ENCODE assay signal across 8 cellular contexts in the genomic region with DNA sequence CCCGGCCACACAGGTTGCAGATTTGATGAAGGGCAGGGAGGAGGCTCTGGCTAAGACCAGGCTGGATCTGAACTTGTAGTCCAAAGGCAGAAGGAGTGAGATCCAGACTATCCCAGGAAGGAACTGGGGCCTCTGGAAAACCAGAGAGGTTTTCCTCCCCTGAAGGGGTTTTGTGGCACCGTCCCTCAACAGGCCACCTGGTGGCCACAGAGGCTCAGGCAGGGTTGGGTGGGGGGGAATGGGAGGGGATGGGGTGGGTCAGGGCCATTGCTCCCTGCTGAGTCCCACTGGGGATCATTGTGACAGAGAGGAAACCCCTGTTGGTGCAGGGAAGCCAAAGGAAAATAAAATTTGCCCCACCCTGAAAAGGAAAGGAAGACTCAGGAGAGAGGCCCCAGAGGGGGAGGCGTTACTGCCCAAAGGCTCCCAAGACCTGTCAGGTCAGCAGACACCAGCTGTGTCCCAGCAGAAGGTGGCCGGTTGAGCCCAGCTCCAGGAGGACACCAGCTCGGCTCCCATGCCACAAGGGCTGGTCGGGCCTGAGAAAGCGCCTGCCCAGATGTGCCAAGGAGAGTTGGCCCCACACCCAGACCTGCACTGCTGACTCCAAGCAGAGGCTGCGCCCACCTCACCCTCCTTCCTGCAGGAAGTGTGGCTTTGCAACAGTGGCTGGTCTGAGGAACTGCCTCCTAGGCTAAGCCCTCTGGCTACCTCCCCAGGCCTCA. TPM values are rescaled to one million over a fixed set of nuclear protein-coding genes. Genes with fewer than 3 reads are reported as not detected.
DNase-seq lines count a peak whose midpoint lies in the region; ATAC-seq and TF ChIP-seq lines count a peak whose summit lies in the region.

No MANE protein-coding gene starts in this region.

- DNase-seq in GM23248 (peak; percentile 30), NT2/D1 (ENCODE audit: low read depth, low spot score) (no peak), right cardiac atrium (peak in 1 of 3 donors; percentile 42), transverse colon (peak; percentile 68), iPS-NIHi11 (ENCODE audit: low spot score) (no peak), AG08396 (ENCODE audit: low spot score) (no peak), midbrain (lab: John Stamatoyannopoulos, UW) (no peak)

- H3K27ac ChIP-seq in GM23248 (no peak overlapping the region), right cardiac atrium (ENCODE audit: low read length) (peak overlapping the region; percentile 61), transverse colon (peak overlapping the region; percentile 96 to 100 (median 98))

- no peak for TF ChIP-seq POLR2A in transverse colon (IDR thresholded peaks at IDR 0.05)

- H3K9me3 ChIP-seq in GM23248 (ENCODE audit: low read depth) (no peaks in the 10 kb centered on the region), NT2/D1 (ENCODE audit: insufficient read depth, low read length) (no peaks in the 10 kb centered on the region), right cardiac atrium (ENCODE audit: control insufficient read depth, low read length) (no peaks in the 10 kb centered on the region), transverse colon (no peaks in the 10 kb centered on the region)

- no peak overlapping the region for H2AFZ ChIP-seq in GM23248

- no peaks in the 10 kb centered on the region for H3K79me2 ChIP-seq in GM23248 (ENCODE audit: insufficient read depth)

- TF ChIP-seq CTCF in transverse colon (IDR thresholded peaks at IDR 0.05), result peak in 4 of 5 experiments; percentile 30 to 48 (median 44)

- peaks cover 4% of the 10 kb centered on the region; the same call in 1 of the 2 replicates for H3F3A ChIP-seq in GM23248 (ENCODE audit: insufficient read depth)

- ATAC-seq in right cardiac atrium, result no peak

- peaks cover 5% of the 10 kb centered on the region; the same call in 1 of the 2 replicates for H3K4me1 ChIP-seq in GM23248 (ENCODE audit: insufficient read depth)
- peaks cover 34% of the 10 kb centered on the region for H3K4me1 ChIP-seq in NT2/D1 (ENCODE audit: insufficient read depth, insufficient read length)
- H3K4me1 ChIP-seq in right cardiac atrium (ENCODE audit: control insufficient read depth, insufficient read depth, low read length), result no peaks in the 10 kb centered on the region
- H3K4me1 ChIP-seq in transverse colon, result peaks cover 58 to 80% (median 77%) of the 10 kb centered on the region in 4 donors

- no peaks in the 10 kb centered on the region for H4K20me1 ChIP-seq in GM23248 (ENCODE audit: insufficient read depth)

- WGBS in GM23248 (ENCODE audit: low coverage in 1 of 2, low lambda C conversion rate in 2 of 2, missing lambda C conversion rate in 2 of 2), 2 experiments, result 58 to 71% methylated on average over 8 of the region's 8 CpGs
- WGBS in right cardiac atrium, result 52% methylated on average over 8 of the region's 8 CpGs
- WGBS in transverse colon (ENCODE audit: low coverage in 1 of 2), 2 donors, result 39% methylated on average over 8 of the region's 8 CpGs; no CpG with 5 or more reads in 1 of the 2 donors

- H3K9ac ChIP-seq in GM23248 (no peak overlapping the region), NT2/D1 (ENCODE audit: insufficient read length, low read depth) (peak overlapping the region; percentile 71)

- in situ Hi-C loops in GM23248 (cut with MboI), result no loop called here
- in situ Hi-C loops in transverse colon (cut with MboI; ENCODE audit: low pct_ligation_motif_present in 1 of 4, low pct_unique_long_range_greater_than_20kb in 1 of 4, low sequenced_read_pairs in 3 of 4), result loop anchor here in 2 of 4 donors (5.0 to 10.0 kb wide), 2 partner anchors 56 to 59 kb away; no protein-coding TSS in a partner anchor

- no peak for TF ChIP-seq EP300 in transverse colon (IDR thresholded peaks at IDR 0.05; ENCODE audit: low read depth)

- no peaks in the 10 kb centered on the region for H3K9me2 ChIP-seq in GM23248 (ENCODE audit: insufficient read depth)

- no peak overlapping the region for H3K4me2 ChIP-seq in GM23248 (ENCODE audit: unreplicated experiment)

- H3K36me3 ChIP-seq in GM23248 (ENCODE audit: low read depth) (no peaks in the 10 kb centered on the region), NT2/D1 (ENCODE audit: insufficient read depth, insufficient read length, low read length) (no peaks in the 10 kb centered on the region), transverse colon (no peaks in the 10 kb centered on the region)

- intact Hi-C loops in right cardiac atrium (cut with DNase I), result loop anchor here in 2 of 4 donors (5.0 kb wide), 1 partner anchor 59 kb away; no protein-coding TSS in a partner anchor
- intact Hi-C loops in transverse colon (cut with DNase I; ENCODE audit: low total_unique reads), result no loop called here

- no peaks in the 10 kb centered on the region for H3K27me3 ChIP-seq in GM23248 (replicated peaks; ENCODE audit: insufficient read depth)
- H3K27me3 ChIP-seq in NT2/D1 (ENCODE audit: insufficient read depth, insufficient read length), result no peaks in the 10 kb centered on the region
- H3K27me3 ChIP-seq in right cardiac atrium (ENCODE audit: control insufficient read depth, insufficient read depth), result no peaks in the 10 kb centered on the region
- no peaks in the 10 kb centered on the region for H3K27me3 ChIP-seq in transverse colon

- H3K4me3 ChIP-seq in GM08714 (ENCODE audit: low read length), result peak overlapping the region; percentile 51; the same call in 1 of the 2 replicates
- no peak overlapping the region for H3K4me3 ChIP-seq in GM23248
- peak overlapping the region; percentile 25 for H3K4me3 ChIP-seq in NT2/D1 (ENCODE audit: insufficient read length, low read depth)
- no peak overlapping the region for H3K4me3 ChIP-seq in right cardiac atrium (ENCODE audit: low read length)
- H3K4me3 ChIP-seq in transverse colon, result no peak overlapping the region

RNA-seq across cellular contexts. Expression of a gene that starts 37.3 kb away (rescaled TPM):
- total RNA-seq in GM23248 (2014; rRNA removed; shearing (Covaris generic)), result 301 and 318 TPM in 2 replicates
- 570 and 594 TPM in 2 replicates for polyA plus RNA-seq in GM23248 (2016; fragmentation: Nextera tagmentation; extraction: Ambion mirVana)
- 100 to 1,000 TPM; 231 to 324 (median 314) TPM for total RNA-seq in right cardiac atrium
- 480 TPM for polyA plus RNA-seq in right cardiac atrium
- 1,000 to 10,000 TPM in 1 of 4 donors, 100 to 1,000 TPM in 3; 478 to 1,487 (median 685) TPM for total RNA-seq in transverse colon

Comparison
In these comparisons a context has a peak if more than half of its experiments do, and no peak if none do; other contexts are left out.
1. H3K4me3 ChIP-seq: peak in GM08714 (single experiment) and NT2/D1 (single experiment); none in GM23248 (single experiment), right cardiac atrium (single experiment) and transverse colon (0 of 4).
2. DNase-seq: peak in GM23248 (single experiment) and transverse colon (single experiment); none in NT2/D1 (single experiment), iPS-NIHi11 (single experiment), AG08396 (single experiment) and midbrain (single experiment).